In the genomic region with DNA sequence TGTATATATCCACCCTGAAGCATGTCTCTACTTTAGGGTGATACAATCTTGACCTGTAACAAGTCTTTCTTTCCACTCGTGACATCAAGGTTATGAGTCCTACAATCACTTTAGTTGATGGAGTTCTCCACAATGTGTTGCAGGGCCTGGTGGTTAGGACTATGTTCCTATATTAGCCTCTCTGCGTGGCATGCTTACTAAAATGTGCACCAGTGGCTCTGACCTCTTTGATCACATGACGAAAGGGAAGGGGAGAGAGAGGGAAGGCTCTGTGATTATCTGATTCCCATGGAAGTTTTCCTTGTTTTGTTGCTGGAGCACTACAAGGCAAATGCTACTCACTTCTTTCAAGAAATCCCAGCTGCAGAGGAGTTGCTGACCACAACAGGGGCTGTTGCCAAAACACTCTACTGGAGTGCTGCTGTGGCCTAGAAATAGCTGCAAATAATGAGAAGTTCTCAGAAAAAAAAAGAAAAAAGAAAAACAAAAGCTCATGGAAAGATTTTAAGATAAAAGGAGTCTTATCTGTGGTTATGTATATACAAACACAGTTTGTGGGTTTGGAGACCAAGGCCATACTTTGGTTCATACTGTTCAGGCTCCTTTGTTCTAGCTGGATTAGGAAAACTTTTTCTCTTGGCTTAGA, we compare ENCODE assay signal across 11 cellular contexts.
A peak's percentile ranks its signal among the peaks of the same experiment; 100 is the strongest.
DNase-seq lines count a peak whose midpoint lies in the region; ATAC-seq, FAIRE-seq and TF ChIP-seq lines count a peak whose summit lies in the region.
"Had no signal": no experiment of that assay in that cellular context is flagged by ENCODE, and none has a peak within 500 bp of the region (broad histone marks: within the 10 kb centered on the region; RNA-seq: fewer than 3 reads in every experiment).

No MANE protein-coding gene starts in this region.

- intact Hi-C loops in pancreas (cut with DNase I) = no loop called here
- intact Hi-C loops in ovary (cut with DNase I) = no loop called here

- no peaks in the 10 kb centered on the region for H3K27me3 ChIP-seq in BLaER1 treated with 17β-estradiol and CSF1 and Interleukin-3, amounts not matched to agents 10 nM and 100 nM
- H3K27me3 ChIP-seq in pancreas = no peaks in the 10 kb centered on the region
- H3K27me3 ChIP-seq in ovary = no peaks in the 10 kb centered on the region
- H3K27me3 ChIP-seq: tibial artery had no signal

- H4K20me1 ChIP-seq in BLaER1 treated with 17β-estradiol and CSF1 and Interleukin-3, amounts not matched to agents 10 nM and 100 nM = no peaks in the 10 kb centered on the region

- H3K36me3 ChIP-seq in BLaER1 treated with 17β-estradiol and CSF1 and Interleukin-3, amounts not matched to agents 10 nM and 100 nM = no peaks in the 10 kb centered on the region
- no peaks in the 10 kb centered on the region for H3K36me3 ChIP-seq in pancreas
- no peaks in the 10 kb centered on the region for H3K36me3 ChIP-seq in ovary
- H3K36me3 ChIP-seq: tibial artery had no signal

- H3K9ac ChIP-seq in BLaER1 treated with 17β-estradiol and CSF1 and Interleukin-3, amounts not matched to agents 10 nM and 100 nM = peak overlapping the region in 10 of 11 experiments; percentile 14 to 75 (median 56); a peak in 16 of 22 replicates

- peak overlapping the region in 1 of 10 experiments; percentile 22; a peak in 2 of 20 replicates for H3K4me3 ChIP-seq in BLaER1 treated with 17β-estradiol and CSF1 and Interleukin-3, amounts not matched to agents 10 nM and 100 nM
- no peak overlapping the region for H3K4me3 ChIP-seq in fibroblast of the aortic adventitia (ENCODE audit: low read depth, low read length)
- no peak overlapping the region for H3K4me3 ChIP-seq in pancreas
- H3K4me3 ChIP-seq in ovary = no peak overlapping the region
- H3K4me3 ChIP-seq: tibial artery had no signal

- DNase-seq in NCI-H226 (peak; percentile 77), fibroblast of the aortic adventitia (ENCODE audit: low read depth) (peak; percentile 98), pancreas (peak in 2 of 6 donors; percentile 7 to 28), ovary (no peak), NCI-H748 (lab: John Stamatoyannopoulos, UW; ENCODE audit: unreplicated experiment) (no peak)
- no peak for DNase-seq in stimulated activated CD4-positive, alpha-beta T cell treated with anti-CD3 and anti-CD28 coated beads, Interleukin-1b, Interleukin-23, amount 100 ng/mL, for 48 hours
- DNase-seq: erythroblast; stimulated activated CD4-positive, alpha-beta T cell treated with anti-CD3 and anti-CD28 coated beads, Interleukin-2, amount 100 ng/mL, for 24 hours had no signal

- peak overlapping the region; percentile 48 to 92 (median 73) for H3K4me2 ChIP-seq in BLaER1 treated with 17β-estradiol and CSF1 and Interleukin-3, amounts not matched to agents 10 nM and 100 nM

- no peak for TF ChIP-seq EP300 in ovary (IDR thresholded peaks at IDR 0.05)

- TF ChIP-seq POLR2A in ovary (IDR thresholded peaks at IDR 0.05) = no peak

- TF ChIP-seq CTCF in fibroblast of the aortic adventitia (IDR thresholded peaks at IDR 0.05; ENCODE audit: insufficient read depth, low read length) (no peak), pancreas (IDR thresholded peaks at IDR 0.05) (no peak), ovary (IDR thresholded peaks at IDR 0.05) (no peak)

- H3K27ac ChIP-seq in BLaER1 treated with 17β-estradiol and CSF1 and Interleukin-3, amounts not matched to agents 10 nM and 100 nM = peak overlapping the region; percentile 66 to 98 (median 86)
- H3K27ac ChIP-seq in pancreas (no peak overlapping the region), ovary (no peak overlapping the region)
- H3K27ac ChIP-seq: tibial artery had no signal

- peak in 3 of 4 donors; percentile 32 to 78 (median 74) for ATAC-seq in pancreas
- ATAC-seq in HG02973 (IDR thresholded peaks at IDR 0.05; ENCODE audit: unreplicated experiment) = no peak

- peaks cover 33 to 54% (median 46%) of the 10 kb centered on the region in 11 experiments for H3K9me3 ChIP-seq in BLaER1 treated with 17β-estradiol and CSF1 and Interleukin-3, amounts not matched to agents 10 nM and 100 nM (replicated peaks in 1 of 11)
- H3K9me3 ChIP-seq in pancreas (no peaks in the 10 kb centered on the region), ovary (no peaks in the 10 kb centered on the region)
- H3K9me3 ChIP-seq: tibial artery had no signal

- peaks cover 36 to 53% (median 46%) of the 10 kb centered on the region in 10 experiments for H3K4me1 ChIP-seq in BLaER1 treated with 17β-estradiol and CSF1 and Interleukin-3, amounts not matched to agents 10 nM and 100 nM
- H3K4me1 ChIP-seq in pancreas (peaks cover 0 to 4% (median 0%) of the 10 kb centered on the region in 3 donors), ovary (ENCODE audit: insufficient read depth) (no peaks in the 10 kb centered on the region)

- WGBS in pancreas, 2 donors = 70 to 74% methylated on average over 3 of the region's 3 CpGs
- 12 to 40% (median 18%) methylated on average over 3 of the region's 3 CpGs for WGBS in ovary, 3 donors

- FAIRE-seq in pancreas (lab: Jason Lieb, UNC) = no peak

Comparison
In these comparisons a context has a peak if more than half of its experiments do, and no peak if none do; other contexts are left out.
1. H3K27ac ChIP-seq: peak in BLaER1 treated with 17β-estradiol and CSF1 and Interleukin-3, amounts not matched to agents 10 nM and 100 nM (11 of 11); none in pancreas (0 of 4) and ovary (0 of 2).
2. DNase-seq: peak in NCI-H226 (single experiment) and fibroblast of the aortic adventitia (single experiment); none in ovary (0 of 5), NCI-H748 (single experiment) and stimulated activated CD4-positive, alpha-beta T cell treated with anti-CD3 and anti-CD28 coated beads, Interleukin-1b, Interleukin-23, amount 100 ng/mL, for 48 hours (single experiment).